ENCODE assay signal across 11 cellular contexts in genomic region chr13:99548448-99548847, GRCh38.
A peak's percentile ranks its signal among the peaks of the same experiment; 100 is the strongest.
DNase-seq lines count a peak whose midpoint lies in the region; ATAC-seq and TF ChIP-seq lines count a peak whose summit lies in the region.
"Had no signal": no experiment of that assay in that cellular context is flagged by ENCODE, and none has a peak within 500 bp of the region (broad histone marks: within the 10 kb centered on the region; RNA-seq: fewer than 3 reads in every experiment).

No MANE protein-coding gene starts in this region.

- DNase-seq in Ammon's horn (ENCODE audit: low spot score), result peak; percentile 54
- DNase-seq in NOMO-1 treated with DMSO at 0.1 percent for 48 hours (lab: John Stamatoyannopoulos, UW; ENCODE audit: unreplicated experiment), result peak; percentile 73
- no peak for DNase-seq in erythroblast (lab: John Stamatoyannopoulos, UW)
- no peak for DNase-seq in LoVo (ENCODE audit: low spot score)
- DNase-seq in GOT3 (lab: John Stamatoyannopoulos, UW), result no peak
- DNase-seq in HCEC 1CT, result no peak
- DNase-seq: activated effector memory CD4-positive, alpha-beta T cell treated with Interleukin-2 at 50 U/mL for 16 hours; C1 segment of cervical spinal cord; RPMI8226 had no signal

- ATAC-seq in GM19025 (IDR thresholded peaks at IDR 0.05; ENCODE audit: low read depth, unreplicated experiment) (peak; percentile 57), HG02938 (IDR thresholded peaks at IDR 0.05; ENCODE audit: unreplicated experiment) (peak; percentile 65)

- no peak for TF ChIP-seq POLR2A in erythroblast (IDR thresholded peaks at IDR 0.05; ENCODE audit: low read length)

Comparison
In these comparisons a context has a peak if more than half of its experiments do, and no peak if none do; other contexts are left out.
1. DNase-seq: peak in Ammon's horn (single experiment) and NOMO-1 treated with DMSO at 0.1 percent for 48 hours (single experiment); none in erythroblast (0 of 2), LoVo (single experiment), GOT3 (single experiment) and HCEC 1CT (single experiment).